Comparison of ENCODE assay signal across 11 cellular contexts in genomic region chr5:141373673-141374317, GRCh38. TPM values are rescaled to one million over a fixed set of nuclear protein-coding genes. Genes with fewer than 3 reads are reported as not detected.
A peak's percentile ranks its signal among the peaks of the same experiment; 100 is the strongest.
DNase-seq lines count a peak whose midpoint lies in the region; ATAC-seq and TF ChIP-seq lines count a peak whose summit lies in the region.
"Had no signal": no experiment of that assay in that cellular context is flagged by ENCODE, and none has a peak within 500 bp of the region (broad histone marks: within the 10 kb centered on the region; RNA-seq: fewer than 3 reads in every experiment).

TSS of gene PCDHGA6 (plus strand) at chr5:141373891. CDS start at chr5:141374084, 193 bp downstream.

- no peak within 1 kb of the TSS for H3K27ac ChIP-seq in Peyer's patch
- H3K27ac ChIP-seq: neutrophil had no signal

- H3K4me3 ChIP-seq in adipocyte (ENCODE audit: low read length) (peak within 1 kb of the TSS; percentile 76), Peyer's patch (no peak within 1 kb of the TSS)

- H3K36me3 ChIP-seq in adipocyte (ENCODE audit: control insufficient read depth, insufficient read depth, low read length, severe bottlenecking) (no peaks in the 10 kb centered on the region), Peyer's patch (no peaks in the 10 kb centered on the region)
- H3K36me3 ChIP-seq: neutrophil had no signal

- DNase-seq in cardiac septum (ENCODE audit: low spot score) (no peak), left cardiac atrium (no peak), adipocyte (ENCODE audit: low read depth) (peak; percentile 62), left kidney (ENCODE audit: low read depth, low spot score) (peak; percentile 53), T1000 (lab: John Stamatoyannopoulos, UW) (no peak), Peyer's patch (no peak), NCI-H82 treated with DMSO at 0.1 percent for 48 hours (lab: John Stamatoyannopoulos, UW; ENCODE audit: unreplicated experiment) (no peak), NCI-H1105 (lab: John Stamatoyannopoulos, UW) (no peak)
- DNase-seq: DMS79 treated with DMSO at 0.1 percent for 48 hours, NCI-H774 had no signal

- TF ChIP-seq POLR2A in Peyer's patch (IDR thresholded peaks at IDR 0.05): no peak

- H3K9me3 ChIP-seq in adipocyte (ENCODE audit: control insufficient read depth, low read length) (peaks cover 57% of the 10 kb centered on the region), Peyer's patch (peaks cover 0 to 70% (median 16%) of the 10 kb centered on the region in 4 donors)

- intact Hi-C loops in cardiac septum (cut with DNase I) (no loop called here), left cardiac atrium (cut with DNase I) (no loop called here)

- ATAC-seq in left cardiac atrium: no peak

- H3K4me1 ChIP-seq in adipocyte (ENCODE audit: control insufficient read depth, insufficient read depth, low read length) (peaks cover 4% of the 10 kb centered on the region), Peyer's patch (no peaks in the 10 kb centered on the region)

- peak in 2 of 6 experiments; percentile 5 to 20 for TF ChIP-seq CTCF in Peyer's patch (IDR thresholded peaks at IDR 0.05)

- peaks cover 11% of the 10 kb centered on the region for H3K27me3 ChIP-seq in adipocyte (replicated peaks; ENCODE audit: control insufficient read depth, insufficient read depth, low read length)
- H3K27me3 ChIP-seq in Peyer's patch: no peaks in the 10 kb centered on the region

- H3K9ac ChIP-seq in adipocyte (ENCODE audit: low read length): peak within 1 kb of the TSS; percentile 30

RNA-seq across cellular contexts. Expression of gene PCDHGA6, which starts in this region (rescaled TPM):
- total RNA-seq in cardiac septum (11.5 TPM), left cardiac atrium (1 to 10 TPM; 3.7 to 4.4 TPM), Peyer's patch (1 to 10 TPM in 2 of 4 donors, under 1 TPM in 2; 0.70 to 4.1 (median 1.0) TPM)

Comparison
In these comparisons a context has a peak if more than half of its experiments do, and no peak if none do; other contexts are left out.
1. DNase-seq: peak in adipocyte (single experiment) and left kidney (single experiment); none in cardiac septum (single experiment), left cardiac atrium (single experiment), T1000 (single experiment), Peyer's patch (0 of 3), NCI-H82 treated with DMSO at 0.1 percent for 48 hours (single experiment) and NCI-H1105 (single experiment).